Comparison of ENCODE assay signal across 7 cellular contexts in the genomic region with DNA sequence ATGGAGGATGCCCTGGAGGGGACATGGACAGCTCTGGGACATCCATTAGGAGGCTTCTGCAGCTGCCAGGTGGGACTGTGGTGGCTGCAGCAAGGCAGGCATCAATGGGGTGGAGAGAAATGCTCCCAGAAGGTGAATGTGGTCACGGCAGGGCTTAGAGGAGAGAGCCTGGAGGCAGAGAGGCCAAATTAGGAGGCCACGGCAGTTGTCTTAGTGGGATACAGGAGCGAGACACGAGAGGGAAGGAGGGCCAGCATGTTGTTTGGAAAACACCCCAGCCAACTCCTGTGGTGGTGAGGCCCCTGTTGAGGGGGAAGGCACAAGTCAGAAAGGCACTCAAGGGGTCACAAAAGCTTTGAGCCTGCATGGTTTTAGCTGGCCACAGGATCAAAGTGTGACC.
"Had no signal": no experiment of that assay in that cellular context is flagged by ENCODE, and none has a peak within 500 bp of the region (broad histone marks: within the 10 kb centered on the region; RNA-seq: fewer than 3 reads in every experiment).

No MANE protein-coding gene starts in this region.

- H3K4me3 ChIP-seq: GM23338 had no signal

- DNase-seq: H9, HCEC 1CT, IMR-90 had no signal

- H2AFZ ChIP-seq: GM23338 had no signal

- H3K4me2 ChIP-seq: GM23338 had no signal

- ATAC-seq: GM23338 had no signal

- FAIRE-seq: H1, H54, HTR-8/SVneo had no signal
